In the genomic region with DNA sequence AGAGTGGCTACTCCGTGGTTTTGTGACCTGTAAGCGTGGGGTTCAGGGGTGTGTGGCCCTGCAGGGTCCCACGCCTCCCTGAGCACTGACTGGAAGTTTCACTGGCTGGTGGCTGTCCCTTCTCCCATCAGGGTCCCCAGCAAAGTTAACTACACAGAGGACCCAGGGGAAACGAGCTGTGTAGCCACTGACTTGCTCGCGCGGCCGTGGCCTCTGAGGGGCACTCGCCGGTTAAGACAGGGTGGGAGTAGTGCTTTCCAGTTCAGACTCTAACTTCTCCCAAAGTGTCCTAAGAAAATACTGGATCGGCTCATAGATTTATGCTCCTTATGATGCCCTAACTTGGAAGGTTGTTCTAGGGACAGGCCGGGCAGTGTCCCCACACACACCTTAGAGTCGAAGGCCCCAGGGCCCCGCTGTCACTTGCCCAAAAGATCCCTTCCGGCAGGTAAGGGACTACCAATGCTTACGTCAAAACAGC, we compare ENCODE assay signal across 25 cellular contexts. TPM values are rescaled to one million over a fixed set of nuclear protein-coding genes. Genes with fewer than 3 reads are reported as not detected.
DNase-seq lines count a peak whose midpoint lies in the region; ATAC-seq and TF ChIP-seq lines count a peak whose summit lies in the region.
"Had no signal": no experiment of that assay in that cellular context is flagged by ENCODE, and none has a peak within 500 bp of the region (broad histone marks: within the 10 kb centered on the region; RNA-seq: fewer than 3 reads in every experiment).

No MANE protein-coding gene starts in this region.

- H3K9ac ChIP-seq in BLaER1 = 0 out of 2 replicates have a peak overlapping the region, but pooled peaks have one; percentile 38

- CTCF ChIA-PET in RWPE1 (lab: Yijun Ruan, JAX) = no interaction called here

- peaks cover 100% of the 10 kb centered on the region for H3K36me3 ChIP-seq in BLaER1

- no peaks in the 10 kb centered on the region for H3K9me3 Mint-ChIP-seq in effector memory CD8-positive, alpha-beta T cell
- no peaks in the 10 kb centered on the region for H3K9me3 Mint-ChIP-seq in progenitor cell of endocrine pancreas (ENCODE audit: low read depth)
- H3K9me3 Mint-ChIP-seq: activated CD8-positive, alpha-beta T cell treated with anti-CD3 and anti-CD28 coated beads for 36 hours; immature natural killer cell had no signal

- peaks cover 20% of the 10 kb centered on the region for H3K4me1 ChIP-seq in BLaER1
- H3K4me1 ChIP-seq: breast epithelium, left lung, pancreas, SJSA1 had no signal

- ATAC-seq in effector memory CD8-positive, alpha-beta T cell (replicated peaks) = no peak
- no peak for ATAC-seq in GM19395 (IDR thresholded peaks at IDR 0.05; ENCODE audit: unreplicated experiment)
- ATAC-seq: activated CD4-positive, CD25-positive, alpha-beta regulatory T cell treated with anti-CD3 and anti-CD28 coated beads, Interleukin-2, amount 50 U/mL, for 24 hours; activated CD8-positive, alpha-beta T cell treated with anti-CD3 and anti-CD28 coated beads for 36 hours had no signal

- H4K20me1 ChIP-seq in BLaER1 = peaks cover 79% of the 10 kb centered on the region

- no peaks in the 10 kb centered on the region for H3K27me3 Mint-ChIP-seq in effector memory CD8-positive, alpha-beta T cell
- H3K27me3 Mint-ChIP-seq in progenitor cell of endocrine pancreas = no peaks in the 10 kb centered on the region
- H3K27me3 Mint-ChIP-seq: activated CD8-positive, alpha-beta T cell treated with anti-CD3 and anti-CD28 coated beads for 36 hours; naive thymus-derived CD4-positive, alpha-beta T cell had no signal

- H3K27ac ChIP-seq in BLaER1 = 0 out of 2 replicates have a peak overlapping the region, but pooled peaks have one; percentile 3
- peak overlapping the region; percentile 43 for H3K27ac ChIP-seq in RWPE1
- H3K27ac ChIP-seq: breast epithelium, left lung, pancreas, right atrium auricular region, SJSA1 had no signal

- POLR2A ChIA-PET in RWPE1 (lab: Yijun Ruan, JAX; ENCODE audit: low non-redundant PET) = no interaction called here

- peak overlapping the region; percentile 23 to 75 for H3K27ac Mint-ChIP-seq in effector memory CD8-positive, alpha-beta T cell
- peak overlapping the region; percentile 60 for H3K27ac Mint-ChIP-seq in progenitor cell of endocrine pancreas

- H3K4me2 ChIP-seq in BLaER1 = no peak overlapping the region
- H3K4me2 ChIP-seq: smooth muscle cell had no signal

- H3K4me3 Mint-ChIP-seq in effector memory CD8-positive, alpha-beta T cell = no peak overlapping the region
- H3K4me3 Mint-ChIP-seq in progenitor cell of endocrine pancreas (ENCODE audit: low read depth) = no peak overlapping the region
- H3K4me3 Mint-ChIP-seq: activated CD8-positive, alpha-beta T cell treated with anti-CD3 and anti-CD28 coated beads for 36 hours; immature natural killer cell; naive thymus-derived CD4-positive, alpha-beta T cell had no signal

- no peaks in the 10 kb centered on the region for H3K9me3 ChIP-seq in BLaER1
- H3K9me3 ChIP-seq: breast epithelium, left lung, pancreas, right atrium auricular region, SJSA1, transverse colon had no signal

- no peak overlapping the region for H3K4me3 ChIP-seq in BLaER1
- H3K4me3 ChIP-seq: breast epithelium, left lung, pancreas, right atrium auricular region, SJSA1, smooth muscle cell, transverse colon had no signal

- TF ChIP-seq CTCF in RWPE1 (conservative IDR thresholded peaks at IDR 0.05; ENCODE audit: low read depth) = no peak
- no peak for TF ChIP-seq CTCF in progenitor cell of endocrine pancreas (IDR thresholded peaks at IDR 0.05; ENCODE audit: unreplicated experiment)

- peaks cover 74% of the 10 kb centered on the region for H3K36me3 Mint-ChIP-seq in effector memory CD8-positive, alpha-beta T cell (ENCODE audit: insufficient read depth)
- H3K36me3 Mint-ChIP-seq in progenitor cell of endocrine pancreas (ENCODE audit: insufficient read depth) = peaks cover 31% of the 10 kb centered on the region

- DNase-seq in RWPE1 (ENCODE audit: low spot score) (no peak), progenitor cell of endocrine pancreas (ENCODE audit: low spot score, unreplicated experiment) (no peak), cerebellum (ENCODE audit: low spot score) (no peak), NCI-H524 (lab: John Stamatoyannopoulos, UW) (no peak)
- no peak for DNase-seq in effector memory CD8-positive, alpha-beta T cell
- DNase-seq: activated T-cell treated with anti-CD3 and anti-CD28 coated beads, Interleukin-2, amount 50 U/mL, for 1 hour; amygdala; hypothalamus; immature natural killer cell; naive thymus-derived CD4-positive, alpha-beta T cell; NCI-H2029 treated with DMSO at 0.1 percent for 48 hours; NCI-H226; NCI-H748 treated with DMSO at 0.1 percent for 48 hours; pancreas; T-helper 1 cell had no signal

- no peaks in the 10 kb centered on the region for H3K4me1 Mint-ChIP-seq in effector memory CD8-positive, alpha-beta T cell (ENCODE audit: low read depth in 2 of 2)
- H3K4me1 Mint-ChIP-seq in progenitor cell of endocrine pancreas (ENCODE audit: low read depth) = no peaks in the 10 kb centered on the region

- no peaks in the 10 kb centered on the region for H3K27me3 ChIP-seq in BLaER1
- H3K27me3 ChIP-seq: breast epithelium, left lung, pancreas, right atrium auricular region, SJSA1, transverse colon had no signal

RNA-seq across cellular contexts. Expression of a gene that starts 28.2 kb away (rescaled TPM):
- total RNA-seq in progenitor cell of endocrine pancreas (52.5 and 54.2 TPM in 2 replicates), cerebellum (24.0 TPM)
